In the genomic region with DNA sequence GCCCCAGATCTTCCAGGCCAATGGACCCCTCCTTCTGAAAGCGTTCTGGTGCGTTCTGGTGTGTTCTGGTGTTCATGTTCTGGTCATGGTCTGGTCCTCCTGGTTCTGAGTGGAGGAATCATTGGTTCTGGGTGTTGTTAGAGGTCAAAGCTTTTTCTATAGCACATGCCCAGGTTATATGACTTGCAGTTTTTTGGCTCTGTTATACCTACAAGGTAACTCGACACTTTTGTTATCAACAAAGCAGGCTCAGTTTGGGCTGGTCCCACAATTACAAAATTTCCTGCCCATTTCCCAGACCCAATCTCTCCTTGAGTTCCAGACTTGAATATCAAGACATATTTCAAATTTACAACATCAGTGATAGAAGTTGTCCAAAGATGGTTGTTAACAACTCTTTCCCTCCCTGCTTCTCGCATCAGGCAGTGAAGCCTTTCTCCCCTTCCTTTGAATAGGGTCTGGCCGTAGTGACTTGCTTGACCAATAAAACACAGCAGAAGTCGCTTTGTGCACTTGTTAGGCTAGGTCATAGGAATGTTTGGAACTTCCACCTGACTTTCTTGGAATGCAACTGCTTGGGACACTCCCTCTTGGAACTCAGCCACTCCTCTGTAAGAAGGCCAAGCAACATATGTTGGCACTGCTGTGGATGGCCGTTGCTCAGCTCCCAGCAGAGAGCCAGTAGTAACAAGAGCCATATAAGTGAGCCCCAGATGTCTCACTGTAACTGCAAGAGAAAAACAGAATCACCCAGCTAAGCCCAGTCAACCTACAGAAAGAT, we compare ENCODE assay signal across 10 cellular contexts.
DNase-seq lines count a peak whose midpoint lies in the region; ATAC-seq and TF ChIP-seq lines count a peak whose summit lies in the region.
"Had no signal": no experiment of that assay in that cellular context is flagged by ENCODE, and none has a peak within 500 bp of the region (broad histone marks: within the 10 kb centered on the region; RNA-seq: fewer than 3 reads in every experiment).

No MANE protein-coding gene starts in this region.

- H3K36me3 ChIP-seq in BJ (ENCODE audit: control insufficient read depth, insufficient read depth, low read length) (no peaks in the 10 kb centered on the region), mesenchymal stem cell (ENCODE audit: control insufficient read depth in 1 of 2, insufficient read depth in 2 of 2, low read depth in 1 of 2, low read length in 2 of 2) (no peaks in the 10 kb centered on the region), ovary (no peaks in the 10 kb centered on the region)
- H3K36me3 ChIP-seq: uterus had no signal

- H3K4ac ChIP-seq in mesenchymal stem cell (ENCODE audit: low read depth in 1 of 2, low read length in 2 of 2): peak overlapping the region in 1 of 2 experiments; percentile 77

- H3K27me3 ChIP-seq in BJ (ENCODE audit: control insufficient read depth, insufficient read depth, low read length) (no peaks in the 10 kb centered on the region), mesenchymal stem cell (ENCODE audit: control insufficient read depth in 1 of 2, insufficient read depth in 1 of 2, low read length in 2 of 2) (no peaks in the 10 kb centered on the region), ovary (no peaks in the 10 kb centered on the region)
- H3K27me3 ChIP-seq: uterus had no signal

- no peak overlapping the region for H3K4me3 ChIP-seq in BJ (ENCODE audit: low read depth, low read length)
- no peak overlapping the region for H3K4me3 ChIP-seq in mesenchymal stem cell (ENCODE audit: insufficient read depth in 1 of 2, low read depth in 1 of 2, low read length in 2 of 2)
- no peak overlapping the region for H3K4me3 ChIP-seq in ovary
- H3K4me3 ChIP-seq: uterus had no signal

- ATAC-seq in GM21737 (IDR thresholded peaks at IDR 0.05; ENCODE audit: unreplicated experiment) (no peak), HG02678 (IDR thresholded peaks at IDR 0.05; ENCODE audit: unreplicated experiment) (no peak)

- H3K9me3 ChIP-seq in mesenchymal stem cell (ENCODE audit: control insufficient read depth, low read length): peaks cover 6% of the 10 kb centered on the region
- no peaks in the 10 kb centered on the region for H3K9me3 ChIP-seq in ovary
- H3K9me3 ChIP-seq: uterus had no signal

- 71% methylated on average over 6 of the region's 7 CpGs for WGBS in mesenchymal stem cell
- 60 to 67% (median 61%) methylated on average over 7 of the region's 7 CpGs for WGBS in ovary, 3 donors

- peak overlapping the region; percentile 52 for H2BK120ac ChIP-seq in mesenchymal stem cell (ENCODE audit: low read depth, low read length)

- H3K4me2 ChIP-seq in mesenchymal stem cell (ENCODE audit: low read length, poor library complexity, severe bottlenecking): no peak overlapping the region

- peak overlapping the region; percentile 78 for H3K27ac ChIP-seq in mesenchymal stem cell (ENCODE audit: low read length, poor library complexity, severe bottlenecking)
- H3K27ac ChIP-seq in ovary: no peak overlapping the region
- H3K27ac ChIP-seq: uterus had no signal

- no peak overlapping the region for H3K14ac ChIP-seq in mesenchymal stem cell (ENCODE audit: low read length in 2 of 2)

- H3K79me1 ChIP-seq in mesenchymal stem cell (replicated peaks; ENCODE audit: low read length, poor library complexity, severe bottlenecking): peaks cover 2% of the 10 kb centered on the region

- H3K18ac ChIP-seq in mesenchymal stem cell (ENCODE audit: low read depth in 1 of 2, low read length in 2 of 2): peak overlapping the region; percentile 22 to 76

- peak overlapping the region; percentile 92 for H2AK5ac ChIP-seq in mesenchymal stem cell (ENCODE audit: low read length, severe bottlenecking)

- H3K4me1 ChIP-seq in mesenchymal stem cell (ENCODE audit: control insufficient read depth, insufficient read depth, low read depth, low read length): peaks cover 14% of the 10 kb centered on the region
- H3K4me1 ChIP-seq in ovary (ENCODE audit: insufficient read depth): no peaks in the 10 kb centered on the region
- H3K4me1 ChIP-seq: uterus had no signal

- intact Hi-C loops in ovary (cut with DNase I): no loop called here

- no peak overlapping the region for H3K23ac ChIP-seq in mesenchymal stem cell (ENCODE audit: low read length in 2 of 2)

- peak overlapping the region; percentile 13 for H2BK15ac ChIP-seq in mesenchymal stem cell (ENCODE audit: low read depth, poor library complexity, severe bottlenecking)

- CTCF ChIA-PET in BJ (lab: Yijun Ruan, JAX): interaction anchor here (0.7 to 1.5 kb wide), 3 partner anchors 140 to 222 kb away, joined by 3 to 7 read pairs (median 5); no protein-coding TSS in a partner anchor

- H4K91ac ChIP-seq in mesenchymal stem cell (ENCODE audit: low read length): peak overlapping the region; percentile 45

- no peak overlapping the region for H3K9ac ChIP-seq in mesenchymal stem cell (ENCODE audit: low read length)

- TF ChIP-seq CTCF in BJ (IDR thresholded peaks at IDR 0.05; ENCODE audit: insufficient read depth, low read depth, low read length): no peak
- no peak for TF ChIP-seq CTCF in ovary (IDR thresholded peaks at IDR 0.05)

- no peak for TF ChIP-seq EP300 in ovary (IDR thresholded peaks at IDR 0.05)

- DNase-seq in BJ (ENCODE audit: low read depth): peak; percentile 77
- DNase-seq in M059J (ENCODE audit: low read depth): peak; percentile 96
- peak; percentile 74 for DNase-seq in dedifferentiated amniotic fluid mesenchymal stem cell (ENCODE audit: extremely low spot score)
- DNase-seq in mesenchymal stem cell: peak; percentile 46
- no peak for DNase-seq in NCI-H1048 (lab: John Stamatoyannopoulos, UW)
- DNase-seq in ovary: no peak
- DNase-seq: DMS79 treated with DMSO at 0.1 percent for 48 hours, uterus had no signal

- H4K8ac ChIP-seq in mesenchymal stem cell (ENCODE audit: low read length): no peak overlapping the region

- peak overlapping the region; percentile 12 to 86 for H2BK12ac ChIP-seq in mesenchymal stem cell (ENCODE audit: low read length in 2 of 2)

- no peak for TF ChIP-seq POLR2A in ovary (IDR thresholded peaks at IDR 0.05)

- POLR2A ChIA-PET in BJ (lab: Charles Lee): no interaction called here

- H2BK5ac ChIP-seq in mesenchymal stem cell (ENCODE audit: low read depth, low read length, poor library complexity, severe bottlenecking): no peak overlapping the region

- no peak overlapping the region for H2AFZ ChIP-seq in mesenchymal stem cell (ENCODE audit: low read depth, low read length)

Comparison
In these comparisons a context has a peak if more than half of its experiments do, and no peak if none do; other contexts are left out.
1. DNase-seq: peak in BJ (single experiment), M059J (single experiment), dedifferentiated amniotic fluid mesenchymal stem cell (single experiment) and mesenchymal stem cell (single experiment); none in NCI-H1048 (single experiment) and ovary (0 of 5).